In genomic region chr11:19933132-19933735, GRCh38 we compare ENCODE assay signal across 27 cellular contexts.
"Had no signal": no experiment of that assay in that cellular context is flagged by ENCODE, and none has a peak within 500 bp of the region (broad histone marks: within the 10 kb centered on the region; RNA-seq: fewer than 3 reads in every experiment).

No MANE protein-coding gene starts in this region.

- H3K4me3 ChIP-seq: esophagus muscularis mucosa, heart left ventricle, neural progenitor cell, pancreas, prostate gland, stomach, tibial artery had no signal

- H3K4me1 ChIP-seq: foreskin keratinocyte, prostate gland had no signal

- H3K27ac Mint-ChIP-seq: activated naive CD8-positive, alpha-beta T cell treated with anti-CD3 and anti-CD28 coated beads, Interleukin-2, amount 10 ng/mL, durations not matched to agents 7 days and 5 days; dendritic cell treated with granulocyte-macrophage colony-stimulating factor and Interleukin-4, amounts not matched to agents 40 ng/mL and 50 ng/mL, for 4 days; endodermal cell; immature natural killer cell; natural killer cell; neural progenitor cell; stimulated activated naive B cell treated with anti-CD40 and anti-IgM and Interleukin-4, amounts not matched to agents 10 μg/mL and 1 μg/mL and 100 μg/mL, for 72 hours had no signal

- H3K27me3 Mint-ChIP-seq: dendritic cell treated with granulocyte-macrophage colony-stimulating factor and Interleukin-4, amounts not matched to agents 40 ng/mL and 50 ng/mL, for 4 days had no signal

- H3K9me3 ChIP-seq: esophagus muscularis mucosa, heart left ventricle, pancreas, prostate gland, stomach, tibial artery had no signal

- H3K36me3 ChIP-seq: neural progenitor cell, prostate gland had no signal

- H3K4me3 Mint-ChIP-seq: activated naive CD8-positive, alpha-beta T cell treated with anti-CD3 and anti-CD28 coated beads, Interleukin-2, amount 10 ng/mL, durations not matched to agents 7 days and 5 days; dendritic cell treated with granulocyte-macrophage colony-stimulating factor and Interleukin-4, amounts not matched to agents 40 ng/mL and 50 ng/mL, for 4 days; endodermal cell; immature natural killer cell; natural killer cell; neural progenitor cell; stimulated activated naive B cell treated with anti-CD40 and anti-IgM and Interleukin-4, amounts not matched to agents 10 μg/mL and 1 μg/mL and 100 μg/mL, for 72 hours had no signal

- H3K4me1 Mint-ChIP-seq: endodermal cell; immature natural killer cell; natural killer cell; stimulated activated naive B cell treated with anti-CD40 and anti-IgM and Interleukin-4, amounts not matched to agents 10 μg/mL and 1 μg/mL and 100 μg/mL, for 72 hours had no signal

- DNase-seq: activated CD4-positive, alpha-beta T cell treated with anti-CD3 and anti-CD28 coated beads for 48 hours; activated CD4-positive, alpha-beta T cell treated with anti-CD3 and anti-CD28 coated beads, Interleukin-2, amount 50 U/mL, for 48 hours; activated CD4-positive, CD25-positive, alpha-beta regulatory T cell; activated CD8-positive, alpha-beta memory T cell treated with anti-CD3 and anti-CD28 coated beads for 24 hours; activated effector memory CD4-positive, alpha-beta T cell treated with Interleukin-2 at 50 U/mL for 16 hours; activated naive CD4-positive, alpha-beta T cell treated with Interleukin-2 at 50 U/mL for 16 hours; activated naive CD8-positive, alpha-beta T cell treated with anti-CD3 and anti-CD28 coated beads, Interleukin-2, amount 10 ng/mL, durations not matched to agents 7 days and 5 days; brain microvascular endothelial cell; caudate nucleus; endodermal cell; foreskin keratinocyte; heart left ventricle; hypothalamus; immature natural killer cell; mesenchymal stem cell; natural killer cell; pancreas; stimulated activated CD4-positive, alpha-beta T cell treated with anti-CD3 and anti-CD28 coated beads, Interleukin-15, amount 100 ng/mL, for 24 hours; stimulated activated CD4-positive, alpha-beta T cell treated with anti-CD3 and anti-CD28 coated beads, Interleukin-2, amount 100 ng/mL, for 24 hours; stimulated activated naive B cell treated with anti-CD40 and anti-IgM and Interleukin-4, amounts not matched to agents 10 μg/mL and 1 μg/mL and 100 μg/mL, for 72 hours; stomach; T-helper 1 cell; tibial artery had no signal

- H3K9ac ChIP-seq: neural progenitor cell had no signal

- H3K4me2 ChIP-seq: neural progenitor cell had no signal

- H3K9me3 Mint-ChIP-seq: activated naive CD8-positive, alpha-beta T cell treated with anti-CD3 and anti-CD28 coated beads, Interleukin-2, amount 10 ng/mL, durations not matched to agents 7 days and 5 days; dendritic cell treated with granulocyte-macrophage colony-stimulating factor and Interleukin-4, amounts not matched to agents 40 ng/mL and 50 ng/mL, for 4 days; endodermal cell; immature natural killer cell; natural killer cell; neural progenitor cell; stimulated activated naive B cell treated with anti-CD40 and anti-IgM and Interleukin-4, amounts not matched to agents 10 μg/mL and 1 μg/mL and 100 μg/mL, for 72 hours had no signal

- H3K27me3 ChIP-seq: brain microvascular endothelial cell, esophagus muscularis mucosa, foreskin keratinocyte, heart left ventricle, neural progenitor cell, pancreas, stomach, tibial artery had no signal

- H3K36me3 Mint-ChIP-seq: activated naive CD8-positive, alpha-beta T cell treated with anti-CD3 and anti-CD28 coated beads, Interleukin-2, amount 10 ng/mL, durations not matched to agents 7 days and 5 days; immature natural killer cell; natural killer cell; stimulated activated naive B cell treated with anti-CD40 and anti-IgM and Interleukin-4, amounts not matched to agents 10 μg/mL and 1 μg/mL and 100 μg/mL, for 72 hours had no signal

- H2AFZ ChIP-seq: neural progenitor cell had no signal

- H3K27ac ChIP-seq: brain microvascular endothelial cell, esophagus muscularis mucosa, foreskin keratinocyte, neural progenitor cell, pancreas, prostate gland, stomach had no signal
